ENCODE assay signal across 24 cellular contexts in the genomic region with DNA sequence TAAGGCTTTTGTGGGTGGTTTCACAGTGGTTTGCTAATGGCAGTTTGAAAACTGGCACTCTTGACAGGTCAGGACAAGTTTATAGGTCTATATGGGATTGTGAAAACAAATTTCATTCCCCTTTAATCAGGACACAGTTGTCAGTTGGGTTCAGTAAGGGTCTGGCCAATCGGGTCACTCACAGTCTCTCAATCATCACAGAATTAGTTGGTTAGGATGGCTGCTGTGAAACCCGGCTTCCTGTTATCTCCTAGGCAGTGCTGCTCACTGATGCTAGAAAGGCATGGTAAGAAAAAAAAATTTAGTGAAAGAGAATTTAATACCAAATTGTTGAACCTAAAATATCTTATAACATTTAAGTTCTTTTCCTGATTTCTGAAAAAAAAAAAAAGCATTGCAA.
"Had no signal": no experiment of that assay in that cellular context is flagged by ENCODE, and none has a peak within 500 bp of the region (broad histone marks: within the 10 kb centered on the region; RNA-seq: fewer than 3 reads in every experiment).

No MANE protein-coding gene starts in this region.

- H3K27ac ChIP-seq: HL-60, KMS-11, PC-9, Peyer's patch, SJCRH30 had no signal

- H3K4me3 ChIP-seq: K562, PC-9, Peyer's patch, SJCRH30 had no signal

- H3K27ac Mint-ChIP-seq: IgD-negative memory B cell had no signal

- H3K4me3 Mint-ChIP-seq: IgD-negative memory B cell had no signal

- H3K36me3 ChIP-seq: Peyer's patch, SJCRH30 had no signal

- H3K4me2 ChIP-seq: KMS-11, PC-9 had no signal

- ATAC-seq: K562, Right ventricle myocardium inferior, SK-N-SH treated with all-trans-retinoic acid at 6 μM for 48 hours had no signal

- H3K4me1 ChIP-seq: Peyer's patch, SJCRH30 had no signal

- H3K9ac ChIP-seq: KMS-11 had no signal

- H3K27me3 ChIP-seq: Peyer's patch, SJCRH30 had no signal

- DNase-seq: Kasumi-1, NCI-H1092 treated with DMSO at 0.1 percent for 48 hours, NCI-H1436, NCI-H187, NCI-H2029, NCI-H2081 treated with DMSO at 0.1 percent for 48 hours, NCI-H2171, NCI-H226, NCI-H446, NCI-H510A, NCI-H524 treated with DMSO at 0.1 percent for 48 hours, NCI-H69, NCI-H774, OCI-M1, PC-9, Peyer's patch, SHP77 treated with DMSO at 0.1 percent for 48 hours, SJCRH30 had no signal

- H3K9me3 ChIP-seq: Peyer's patch, SJCRH30 had no signal

- H3K27me3 Mint-ChIP-seq: IgD-negative memory B cell had no signal

- H3K4me1 Mint-ChIP-seq: IgD-negative memory B cell had no signal

- H2AFZ ChIP-seq: PC-9 had no signal
